ENCODE assay signal across 1 cellular context in genomic region chr15:87626835-87627234, GRCh38.
TF ChIP-seq lines count a peak whose summit lies in the region.

No MANE protein-coding gene starts in this region.

TF ChIP-seq in K562, 482 proteins besides CTCF, POLR2A, EP300 and RAD21 (continued from another document and continues in another):
- no peak for TF ChIP-seq ZBTB2 (IDR thresholded peaks at IDR 0.05)
- peak; percentile 72; the same call in 1 of the 2 replicates for TF ChIP-seq POLR2AphosphoS5 (IDR thresholded peaks at IDR 0.05; ENCODE audit: control insufficient read depth, insufficient read depth, low read depth, low read length)
- no peak for TF ChIP-seq BRD4 (IDR thresholded peaks at IDR 0.05)
- peak; percentile 38; the same call in 1 of the 2 replicates for TF ChIP-seq SMARCE1 (IDR thresholded peaks at IDR 0.05)
- TF ChIP-seq NCOA1 (IDR thresholded peaks at IDR 0.05; ENCODE audit: low read depth) = 0 out of 2 replicates have a peak, but pooled peaks have one; percentile 33
- no peak for TF ChIP-seq FOXK2 (conservative IDR thresholded peaks at IDR 0.05 in 1 of 2, IDR thresholded peaks at IDR 0.05 in 1 of 2; ENCODE audit: low read depth in 2 of 2)
- TF ChIP-seq FOXM1 (IDR thresholded peaks at IDR 0.05; ENCODE audit: low read depth) = peak; percentile 42; the same call in 1 of the 2 replicates
- no peak for TF ChIP-seq FOXM1 (CRISPR knock-in tag; IDR thresholded peaks at IDR 0.05; ENCODE audit: low read depth)
- TF ChIP-seq TAF7 (tag; IDR thresholded peaks at IDR 0.05) = no peak
- TF ChIP-seq ELF1 (tag; IDR thresholded peaks at IDR 0.05) = no peak
- no peak for TF ChIP-seq ZNF79 (CRISPR knock-in tag; IDR thresholded peaks at IDR 0.05; ENCODE audit: low read depth)
- TF ChIP-seq CHCHD3 (CRISPR knock-in tag; IDR thresholded peaks at IDR 0.05) = no peak
- 0 out of 2 replicates have a peak, but pooled peaks have one; percentile 17 for TF ChIP-seq FOSL1 (tag; conservative IDR thresholded peaks at IDR 0.05)
- TF ChIP-seq TEAD4 (IDR thresholded peaks at IDR 0.05; ENCODE audit: low read length) = peak; percentile 89
- no peak for TF ChIP-seq TEAD4 (CRISPR knock-in tag; IDR thresholded peaks at IDR 0.05; ENCODE audit: borderline replicate concordance)
- TF ChIP-seq COPS2 (conservative IDR thresholded peaks at IDR 0.05) = no peak
- no peak for TF ChIP-seq ZNF507 (tag; conservative IDR thresholded peaks at IDR 0.05)
- peak in 1 of 2 experiments; percentile 38; a peak in 1 of 4 replicates for TF ChIP-seq KDM1A (IDR thresholded peaks at IDR 0.05)
- no peak for TF ChIP-seq CHD1 (IDR thresholded peaks at IDR 0.05; ENCODE audit: low read length)
- no peak for TF ChIP-seq REST (CRISPR knock-in tag; IDR thresholded peaks at IDR 0.05; ENCODE audit: low read depth)
- no peak for TF ChIP-seq IRF2 (CRISPR knock-in tag; IDR thresholded peaks at IDR 0.05)
- TF ChIP-seq DPF2 (IDR thresholded peaks at IDR 0.05) = peak; percentile 75
- no peak for TF ChIP-seq SIN3A (IDR thresholded peaks at IDR 0.05; ENCODE audit: borderline replicate concordance in 2 of 2, control insufficient read depth in 1 of 2, low read depth in 2 of 2, low read length in 2 of 2)
- no peak for TF ChIP-seq SRSF1 (IDR thresholded peaks at IDR 0.05; ENCODE audit: low read depth, low read length)
- no peak for TF ChIP-seq SMARCC2 (IDR thresholded peaks at IDR 0.05; ENCODE audit: low read depth)
- TF ChIP-seq ZNF583 (CRISPR knock-in tag; IDR thresholded peaks at IDR 0.05) = no peak
- peak; percentile 91 for TF ChIP-seq ARID1B (IDR thresholded peaks at IDR 0.05)
- TF ChIP-seq CXXC5 (CRISPR knock-in tag; IDR thresholded peaks at IDR 0.05) = no peak
- TF ChIP-seq USF1 (CRISPR knock-in tag; IDR thresholded peaks at IDR 0.05) = no peak
- no peak for TF ChIP-seq ZBTB11 (CRISPR knock-in tag; IDR thresholded peaks at IDR 0.05)
- no peak for TF ChIP-seq ZFPM2 (CRISPR knock-in tag; IDR thresholded peaks at IDR 0.05)
- 0 out of 4 replicates have a peak, but pooled peaks of 1 of the 2 experiments have one; percentile 41 for TF ChIP-seq HDAC1 (IDR thresholded peaks at IDR 0.05)
- no peak for TF ChIP-seq NRF1 (conservative IDR thresholded peaks at IDR 0.05 in 1 of 2, IDR thresholded peaks at IDR 0.05 in 1 of 2)
- TF ChIP-seq JUND (IDR thresholded peaks at IDR 0.05; ENCODE audit: borderline replicate concordance, low read depth, low read length) = peak; percentile 12; the same call in 1 of the 2 replicates
- no peak for TF ChIP-seq JUND (tag; IDR thresholded peaks at IDR 0.05; ENCODE audit: borderline replicate concordance, low read depth, low read length)
- TF ChIP-seq SIX5 (IDR thresholded peaks at IDR 0.05; ENCODE audit: borderline replicate concordance in 1 of 2, insufficient read depth in 1 of 2, low read depth in 1 of 2, low read length in 2 of 2) = no peak
- peak; percentile 84 for TF ChIP-seq TAL1 (IDR thresholded peaks at IDR 0.05)
- TF ChIP-seq TOE1 (IDR thresholded peaks at IDR 0.05; ENCODE audit: borderline replicate concordance) = no peak
- TF ChIP-seq TOE1 (CRISPR knock-in tag; IDR thresholded peaks at IDR 0.05; ENCODE audit: borderline replicate concordance, low read depth) = no peak
- no peak for TF ChIP-seq ZBTB7A (IDR thresholded peaks at IDR 0.05; ENCODE audit: borderline replicate concordance, control insufficient read depth, low read depth, low read length)
- no peak for TF ChIP-seq IFI16 (CRISPR knock-in tag; IDR thresholded peaks at IDR 0.05)
- TF ChIP-seq PKNOX1 (IDR thresholded peaks at IDR 0.05) = peak; percentile 48; the same call in 1 of the 2 replicates
- peak; percentile 84 for TF ChIP-seq NCOR1 (IDR thresholded peaks at IDR 0.05)
- TF ChIP-seq BRF2 (IDR thresholded peaks at IDR 0.05; ENCODE audit: borderline replicate concordance, insufficient read depth, insufficient read length) = no peak
- TF ChIP-seq MEF2D (tag; conservative IDR thresholded peaks at IDR 0.05; ENCODE audit: low read depth) = no peak
- peak; percentile 75 for TF ChIP-seq PML (IDR thresholded peaks at IDR 0.05; ENCODE audit: low read length)
- TF ChIP-seq NCOA2 (IDR thresholded peaks at IDR 0.05; ENCODE audit: partially characterized antibody in 2 of 2) = peak in 1 of 2 experiments; percentile 14
- peak; percentile 27; the same call in 1 of the 2 replicates for TF ChIP-seq HDAC2 (IDR thresholded peaks at IDR 0.05)
- TF ChIP-seq PTTG1 (tag; IDR thresholded peaks at IDR 0.05; ENCODE audit: low read depth) = no peak
- no peak for TF ChIP-seq ETV1 (tag; conservative IDR thresholded peaks at IDR 0.05; ENCODE audit: low read depth)
- no peak for TF ChIP-seq VEZF1 (CRISPR knock-in tag; IDR thresholded peaks at IDR 0.05)
- no peak for TF ChIP-seq CBX3 (IDR thresholded peaks at IDR 0.05; ENCODE audit: borderline replicate concordance in 1 of 2, low read length in 2 of 2)
- TF ChIP-seq HOMEZ (CRISPR knock-in tag; IDR thresholded peaks at IDR 0.05) = no peak
- no peak for TF ChIP-seq XRCC4 (IDR thresholded peaks at IDR 0.05; ENCODE audit: extremely low read depth, insufficient read depth, insufficient read length)
- no peak for TF ChIP-seq RFX7 (CRISPR knock-in tag; IDR thresholded peaks at IDR 0.05)
- TF ChIP-seq ZNF239 (CRISPR knock-in tag; IDR thresholded peaks at IDR 0.05) = no peak
- no peak for TF ChIP-seq ZNF140 (CRISPR knock-in tag; IDR thresholded peaks at IDR 0.05)
